ENCODE assay signal across 8 cellular contexts in genomic region chr9:127943746-127944145, GRCh38. TPM values are rescaled to one million over a fixed set of nuclear protein-coding genes. Genes with fewer than 3 reads are reported as not detected.
DNase-seq lines count a peak whose midpoint lies in the region; ATAC-seq and TF ChIP-seq lines count a peak whose summit lies in the region.

No MANE protein-coding gene starts in this region.

- in situ Hi-C loops in gastrocnemius medialis (cut with MboI; ENCODE audit: low sequenced_read_pairs in 4 of 4): loop anchor here in 1 of 4 donors (5.0 kb wide), 1 partner anchor 89 kb away; no protein-coding TSS in a partner anchor

- CTCF ChIA-PET in BJ (lab: Yijun Ruan, JAX): interaction anchor here (0.5 to 13.3 kb wide), 40 partner anchors 8 to 1995 kb away, joined by 3 to 342 read pairs (median 7); partner anchors contain the start of genes EEIG1, NAIF1 and PIP5KL1

- H3K4me3 ChIP-seq in BJ (ENCODE audit: low read depth, low read length): no peak overlapping the region
- H3K4me3 ChIP-seq in right cardiac atrium (ENCODE audit: low read length): no peak overlapping the region
- H3K4me3 ChIP-seq in gastrocnemius medialis: no peak overlapping the region

- intact Hi-C loops in right cardiac atrium (cut with DNase I) (loop anchor here (2.0 to 10.0 kb wide), 6 partner anchors 39 to 174 kb away; partner anchors contain the start of gene EEIG1 (in 1 of the 4)), gastrocnemius medialis (cut with DNase I; ENCODE audit: low total_unique reads) (loop anchor here (1.0 to 5.0 kb wide), 2 partner anchors 92 to 174 kb away; no protein-coding TSS in a partner anchor)

- H3K4me1 ChIP-seq in right cardiac atrium (ENCODE audit: control insufficient read depth, insufficient read depth, low read length) (no peaks in the 10 kb centered on the region), gastrocnemius medialis (peaks cover 7 to 12% of the 10 kb centered on the region in 2 donors)

- POLR2A ChIA-PET in BJ (lab: Charles Lee): no interaction called here

- no peaks in the 10 kb centered on the region for H3K27me3 ChIP-seq in BJ (ENCODE audit: control insufficient read depth, insufficient read depth, low read length)
- no peaks in the 10 kb centered on the region for H3K27me3 ChIP-seq in right cardiac atrium (ENCODE audit: control insufficient read depth, insufficient read depth)
- H3K27me3 ChIP-seq in gastrocnemius medialis: no peaks in the 10 kb centered on the region

- no peak for DNase-seq in BJ (ENCODE audit: low read depth)
- DNase-seq in NCI-H1436 (lab: John Stamatoyannopoulos, UW): peak; percentile 92
- DNase-seq in T-helper 22 cell (ENCODE audit: low read depth): peak; percentile 49
- DNase-seq in right cardiac atrium: peak; percentile 87 to 94 (median 94)
- peak; percentile 46 to 79 for DNase-seq in gastrocnemius medialis

- peak; percentile 98 for TF ChIP-seq CTCF in BJ (IDR thresholded peaks at IDR 0.05; ENCODE audit: insufficient read depth, low read depth, low read length)
- peak; percentile 75 to 90 (median 84) for TF ChIP-seq CTCF in gastrocnemius medialis (IDR thresholded peaks at IDR 0.05 in 4 of 5, conservative IDR thresholded peaks at IDR 0.05 in 1 of 5)

- ATAC-seq in GM21576 (IDR thresholded peaks at IDR 0.05; ENCODE audit: unreplicated experiment) (peak; percentile 44), right cardiac atrium (peak; percentile 73 to 78), gastrocnemius medialis (peak; percentile 53 to 74), GM21528 (IDR thresholded peaks at IDR 0.05; ENCODE audit: low FRiP score, unreplicated experiment) (no peak)

- peaks cover 32% of the 10 kb centered on the region for H3K36me3 ChIP-seq in BJ (ENCODE audit: control insufficient read depth, insufficient read depth, low read length)
- H3K36me3 ChIP-seq in gastrocnemius medialis: peaks cover 0 to 7% of the 10 kb centered on the region in 2 donors

- H3K9me3 ChIP-seq in right cardiac atrium (ENCODE audit: control insufficient read depth, low read length) (no peaks in the 10 kb centered on the region), gastrocnemius medialis (no peaks in the 10 kb centered on the region)

- TF ChIP-seq POLR2A in gastrocnemius medialis (IDR thresholded peaks at IDR 0.05): no peak

- 33% methylated on average over 13 of the region's 13 CpGs for WGBS in right cardiac atrium

- peak overlapping the region; percentile 56 for H3K27ac ChIP-seq in angular gyrus (ENCODE audit: low read depth, low read length)
- H3K27ac ChIP-seq in right cardiac atrium (ENCODE audit: low read length): no peak overlapping the region
- no peak overlapping the region for H3K27ac ChIP-seq in gastrocnemius medialis

RNA-seq across cellular contexts. Expression of gene DPM2, which starts 6.1 kb away (rescaled TPM):
- 35.0 and 55.3 TPM in 2 replicates for polyA plus RNA-seq in BJ (2011; rRNA removed)
- 32.4 and 49.5 TPM in 2 replicates for polyA minus RNA-seq in BJ (2011; rRNA and poly(A)+ RNA removed)
- total RNA-seq in right cardiac atrium: 10 to 100 TPM; 13.6 to 20.0 (median 16.0) TPM
- 16.4 TPM for polyA plus RNA-seq in right cardiac atrium
- 10 to 100 TPM in 1 of 4 donors, 1 to 10 TPM in 3; 4.7 to 10.4 (median 5.9) TPM for total RNA-seq in gastrocnemius medialis

RNA-seq across cellular contexts. Expression of gene PIP5KL1, which starts 13.2 kb away (rescaled TPM):
- polyA plus RNA-seq in BJ (2011; rRNA removed) (1.9 and 2.3 TPM in 2 replicates), right cardiac atrium (0.29 TPM)
- 0.98 and 1.1 TPM in 2 replicates for polyA minus RNA-seq in BJ (2011; rRNA and poly(A)+ RNA removed)
- total RNA-seq in right cardiac atrium (1 to 10 TPM in 1 of 4 donors, under 1 TPM in 1, not detected in 2; 0.29 to 1.3 TPM), gastrocnemius medialis (1 to 10 TPM in 1 of 4 donors, not detected in 3; 4.2 TPM)

RNA-seq across cellular contexts. Expression of gene ST6GALNAC4, which starts 26.9 kb away (rescaled TPM):
- polyA plus RNA-seq in BJ (2011; rRNA removed) (21.4 and 35.5 TPM in 2 replicates), right cardiac atrium (24.3 TPM)
- polyA minus RNA-seq in BJ (2011; rRNA and poly(A)+ RNA removed): 20.2 and 28.6 TPM in 2 replicates
- total RNA-seq in right cardiac atrium (10 to 100 TPM; 26.3 to 36.7 (median 32.3) TPM), gastrocnemius medialis (10 to 100 TPM; 11.2 to 48.4 (median 23.6) TPM)

RNA-seq across cellular contexts. Expression of gene EEIG1, which starts 37.0 kb away (rescaled TPM):
- polyA plus RNA-seq in BJ (2011; rRNA removed): 7.3 and 26.6 TPM in 2 replicates
- polyA minus RNA-seq in BJ (2011; rRNA and poly(A)+ RNA removed): 5.3 and 10.7 TPM in 2 replicates
- total RNA-seq in right cardiac atrium: 10 to 100 TPM; 23.1 to 35.1 (median 31.6) TPM
- polyA plus RNA-seq in right cardiac atrium: 12.7 TPM
- total RNA-seq in gastrocnemius medialis: 1 to 10 TPM; 1.8 to 4.5 (median 2.8) TPM

RNA-seq across cellular contexts. Expression of gene ST6GALNAC6, which starts 44.3 kb away (rescaled TPM):
- polyA plus RNA-seq in BJ (2011; rRNA removed): 48.5 and 78.3 TPM in 2 replicates
- polyA minus RNA-seq in BJ (2011; rRNA and poly(A)+ RNA removed): 35.8 and 60.1 TPM in 2 replicates
- 10 to 100 TPM; 60.1 to 73.7 (median 65.2) TPM for total RNA-seq in right cardiac atrium
- polyA plus RNA-seq in right cardiac atrium: 55.9 TPM
- total RNA-seq in gastrocnemius medialis: 10 to 100 TPM; 46.7 to 69.3 (median 56.9) TPM
